13 cellular contexts compared by ENCODE assay signal in genomic region chr20:14902432-14903089, GRCh38.
A peak's percentile ranks its signal among the peaks of the same experiment; 100 is the strongest.
DNase-seq lines count a peak whose midpoint lies in the region; ATAC-seq, FAIRE-seq and TF ChIP-seq lines count a peak whose summit lies in the region.
"Had no signal": no experiment of that assay in that cellular context is flagged by ENCODE, and none has a peak within 500 bp of the region (broad histone marks: within the 10 kb centered on the region; RNA-seq: fewer than 3 reads in every experiment).

No MANE protein-coding gene starts in this region.

- no peaks in the 10 kb centered on the region for H3K79me2 ChIP-seq in astrocyte (ENCODE audit: insufficient read depth, low read length)

- no peaks in the 10 kb centered on the region for H3K36me3 ChIP-seq in astrocyte (ENCODE audit: insufficient read depth, low read length)
- H3K36me3 ChIP-seq: gastroesophageal sphincter, lower lobe of right lung had no signal

- H3K4me3 Mint-ChIP-seq in astrocyte (ENCODE audit: unreplicated experiment), result no peak overlapping the region

- H2AFZ ChIP-seq in astrocyte (ENCODE audit: low read depth, low read length), result no peak overlapping the region

- intact Hi-C loops in left cardiac atrium (cut with DNase I), result no loop called here

- H4K20me1 ChIP-seq in astrocyte (ENCODE audit: insufficient read depth, low read length), result no peaks in the 10 kb centered on the region

- FAIRE-seq in astrocyte (lab: Jason Lieb, UNC), result no peak
- FAIRE-seq: TTC549 had no signal

- no peaks in the 10 kb centered on the region for H3K36me3 Mint-ChIP-seq in astrocyte (ENCODE audit: low read depth, unreplicated experiment)

- no peaks in the 10 kb centered on the region for H3K9me3 ChIP-seq in astrocyte (ENCODE audit: insufficient read depth, low read depth, low read length)
- H3K9me3 ChIP-seq: gastroesophageal sphincter, lower lobe of right lung had no signal

- no peaks in the 10 kb centered on the region for H3K9me3 Mint-ChIP-seq in astrocyte (ENCODE audit: unreplicated experiment)

- H3K27me3 ChIP-seq in astrocyte (ENCODE audit: insufficient read depth, low read length), result no peaks in the 10 kb centered on the region
- H3K27me3 ChIP-seq: gastroesophageal sphincter had no signal

- no peak overlapping the region for H3K27ac ChIP-seq in astrocyte (ENCODE audit: low read depth, low read length)
- H3K27ac ChIP-seq: coronary artery, gastroesophageal sphincter, lower lobe of right lung, psoas muscle had no signal

- H3K4me2 ChIP-seq in astrocyte (ENCODE audit: low read length), result no peak overlapping the region

- ATAC-seq in GM18907 (IDR thresholded peaks at IDR 0.05; ENCODE audit: unreplicated experiment) (peak; percentile 98), GM21723 (IDR thresholded peaks at IDR 0.05; ENCODE audit: unreplicated experiment) (peak; percentile 96), HG03159 (IDR thresholded peaks at IDR 0.05; ENCODE audit: unreplicated experiment) (peak; percentile 97), left cardiac atrium (no peak)
- ATAC-seq: gastroesophageal sphincter, lower lobe of right lung, psoas muscle had no signal

- H3K27ac Mint-ChIP-seq in astrocyte (ENCODE audit: unreplicated experiment), result peak overlapping the region; percentile 21

- no peaks in the 10 kb centered on the region for H3K4me1 ChIP-seq in astrocyte (ENCODE audit: insufficient read depth, low read length)
- H3K4me1 ChIP-seq: gastroesophageal sphincter, lower lobe of right lung, psoas muscle had no signal

- H3K9ac ChIP-seq in astrocyte (ENCODE audit: low read length), result no peak overlapping the region

- no peak overlapping the region for H3K4me3 ChIP-seq in astrocyte (ENCODE audit: insufficient read depth, low read depth, low read length)
- H3K4me3 ChIP-seq: coronary artery, gastroesophageal sphincter, lower lobe of right lung, psoas muscle had no signal

- peaks cover 6% of the 10 kb centered on the region for H3K4me1 Mint-ChIP-seq in astrocyte (ENCODE audit: low read depth, unreplicated experiment)

- H3K27me3 Mint-ChIP-seq in astrocyte (ENCODE audit: low read depth, unreplicated experiment), result no peaks in the 10 kb centered on the region

- TF ChIP-seq CTCF in astrocyte (IDR thresholded peaks at IDR 0.05; ENCODE audit: insufficient read depth, low read depth, low read length), result no peak

- DNase-seq in astrocyte (ENCODE audit: low read depth) (no peak), H4 (ENCODE audit: low spot score) (no peak), NCI-H2196 (lab: John Stamatoyannopoulos, UW; ENCODE audit: unreplicated experiment) (no peak), dedifferentiated amniotic fluid mesenchymal stem cell (ENCODE audit: extremely low spot score) (no peak), left cardiac atrium (no peak)
- DNase-seq: lower lobe of right lung, psoas muscle had no signal

Comparison
In these comparisons a context has a peak if more than half of its experiments do, and no peak if none do; other contexts are left out.
1. ATAC-seq: peak in GM18907 (single experiment), GM21723 (single experiment) and HG03159 (single experiment); none in left cardiac atrium (0 of 2).